24 cellular contexts compared by ENCODE assay signal in the genomic region with DNA sequence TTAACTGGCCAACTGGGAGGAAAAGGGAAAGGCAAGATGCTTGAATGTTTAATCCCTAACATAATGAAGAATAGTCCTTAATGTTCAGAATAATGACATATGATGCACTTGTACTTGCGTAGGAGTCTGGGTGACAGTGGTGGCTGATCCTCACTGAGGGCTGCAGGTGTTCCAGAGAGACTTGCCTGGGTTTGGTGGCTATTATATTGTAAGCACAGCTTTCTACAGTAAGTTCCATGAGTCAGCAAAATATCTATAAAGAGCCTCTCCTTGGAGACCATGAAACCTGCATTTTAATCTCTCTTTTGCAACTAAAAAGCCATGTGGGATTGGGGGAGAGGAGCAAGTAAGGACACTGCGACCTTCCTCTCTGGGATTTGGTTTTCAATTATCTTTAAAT. TPM values are rescaled to one million over a fixed set of nuclear protein-coding genes. Genes with fewer than 3 reads are reported as not detected.
"Had no signal": no experiment of that assay in that cellular context is flagged by ENCODE, and none has a peak within 500 bp of the region (broad histone marks: within the 10 kb centered on the region; RNA-seq: fewer than 3 reads in every experiment).

No MANE protein-coding gene starts in this region.

- DNase-seq: activated B cell treated with CpG ODN at 0.5 μM for 24 hours, kidney had no signal

- H3K27me3 ChIP-seq: ovary, testis, transverse colon had no signal

- H3K27ac Mint-ChIP-seq: activated B cell treated with CpG ODN at 0.5 μM for 24 hours; activated CD8-positive, alpha-beta memory T cell treated with anti-CD3 and anti-CD28 coated beads, Interleukin-2, amount 10 ng/mL, durations not matched to agents 7 days and 5 days; activated CD8-positive, alpha-beta T cell treated with anti-CD3 and anti-CD28 coated beads, Interleukin-2, amount 10 ng/mL, durations not matched to agents 7 days and 5 days; activated naive CD4-positive, alpha-beta T cell treated with anti-CD3 and anti-CD28 coated beads, Interleukin-2, amount 50 U/mL, for 72 hours; dendritic cell treated with granulocyte-macrophage colony-stimulating factor and Interleukin-4, amounts not matched to agents 40 ng/mL and 50 ng/mL, for 4 days; endodermal cell; immature natural killer cell; naive thymus-derived CD4-positive, alpha-beta T cell had no signal

- H3K4me3 ChIP-seq: heart left ventricle, ovary, skin epidermis, testis, transverse colon had no signal

- H3K36me3 ChIP-seq: ovary had no signal

- H3K9me3 ChIP-seq: heart left ventricle, ovary, testis, transverse colon had no signal

- H3K9me3 Mint-ChIP-seq: activated B cell treated with CpG ODN at 0.5 μM for 24 hours; activated naive CD4-positive, alpha-beta T cell treated with anti-CD3 and anti-CD28 coated beads, Interleukin-2, amount 50 U/mL, for 72 hours; central memory CD8-positive, alpha-beta T cell; dendritic cell treated with granulocyte-macrophage colony-stimulating factor and Interleukin-4, amounts not matched to agents 40 ng/mL and 50 ng/mL, for 4 days; endodermal cell; immature natural killer cell; naive thymus-derived CD4-positive, alpha-beta T cell had no signal

- H3K27me3 Mint-ChIP-seq: activated CD8-positive, alpha-beta memory T cell treated with anti-CD3 and anti-CD28 coated beads, Interleukin-2, amount 10 ng/mL, durations not matched to agents 7 days and 5 days; central memory CD8-positive, alpha-beta T cell; naive thymus-derived CD4-positive, alpha-beta T cell had no signal

- H3K27ac ChIP-seq: ovary, skin epidermis, testis had no signal

- H3K4me3 Mint-ChIP-seq: activated B cell treated with CpG ODN at 0.5 μM for 24 hours; activated CD8-positive, alpha-beta memory T cell treated with anti-CD3 and anti-CD28 coated beads, Interleukin-2, amount 10 ng/mL, durations not matched to agents 7 days and 5 days; activated CD8-positive, alpha-beta T cell treated with anti-CD3 and anti-CD28 coated beads, Interleukin-2, amount 10 ng/mL, durations not matched to agents 7 days and 5 days; central memory CD8-positive, alpha-beta T cell; dendritic cell treated with granulocyte-macrophage colony-stimulating factor and Interleukin-4, amounts not matched to agents 40 ng/mL and 50 ng/mL, for 4 days; endodermal cell; immature natural killer cell had no signal

RNA-seq across cellular contexts. Expression of gene MSMP, which starts 35.5 kb away (rescaled TPM):
- total RNA-seq: activated CD8-positive, alpha-beta memory T cell treated with anti-CD3 and anti-CD28 coated beads, Interleukin-2, amount 10 ng/mL, durations not matched to agents 7 days and 5 days; bronchial epithelial cell; esophagus mucosa; heart left ventricle; left colon; progenitor cell of endocrine pancreas; renal cortical epithelial cell; sciatic nerve; transverse colon had no signal
- polyA plus RNA-seq: naive thymus-derived CD4-positive, alpha-beta T cell; neural cell had no signal

RNA-seq across cellular contexts. Expression of gene FAM221B, which starts 39.0 kb away (rescaled TPM):
- total RNA-seq: activated B cell treated with CpG ODN at 0.5 μM for 24 hours; activated CD8-positive, alpha-beta memory T cell treated with anti-CD3 and anti-CD28 coated beads, Interleukin-2, amount 10 ng/mL, durations not matched to agents 7 days and 5 days; activated CD8-positive, alpha-beta T cell treated with anti-CD3 and anti-CD28 coated beads, Interleukin-2, amount 10 ng/mL, durations not matched to agents 7 days and 5 days; activated naive CD4-positive, alpha-beta T cell treated with anti-CD3 and anti-CD28 coated beads, Interleukin-2, amount 50 U/mL, for 72 hours; bronchial epithelial cell; esophagus mucosa; heart left ventricle; kidney; lower leg skin; ovary; progenitor cell of endocrine pancreas; renal cortical epithelial cell; sciatic nerve had no signal
- polyA plus RNA-seq: heart left ventricle; immature natural killer cell; naive thymus-derived CD4-positive, alpha-beta T cell; ovary; urinary bladder had no signal
